26 cellular contexts compared by ENCODE assay signal in the genomic region with DNA sequence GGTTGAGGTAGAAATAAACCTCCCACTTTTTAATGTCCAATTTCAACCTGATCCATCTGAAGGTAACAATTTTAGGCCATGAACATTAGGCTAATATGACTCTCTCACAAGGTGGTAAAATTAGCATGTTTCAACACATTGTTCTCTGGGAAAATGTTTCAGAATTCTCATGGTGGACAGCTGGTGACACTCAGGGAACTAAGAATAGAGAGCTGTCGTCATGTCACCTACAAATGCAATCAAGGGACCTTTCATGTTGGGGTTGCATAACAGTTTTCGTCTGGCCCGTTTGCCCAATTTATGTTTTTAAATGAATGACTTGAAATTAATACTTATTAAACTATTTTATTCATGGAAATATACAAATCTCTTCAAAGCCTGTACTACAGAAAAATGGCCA.
"Had no signal": no experiment of that assay in that cellular context is flagged by ENCODE, and none has a peak within 500 bp of the region (broad histone marks: within the 10 kb centered on the region; RNA-seq: fewer than 3 reads in every experiment).

No MANE protein-coding gene starts in this region.

- H3K9me3 Mint-ChIP-seq: stimulated activated naive CD8-positive, alpha-beta T cell treated with anti-CD3 and anti-CD28 coated beads, Interleukin-15, Interleukin-2, amounts not matched to agents 100 ng/mL and 50 ng/mL, for 24 hours had no signal

- H3K9ac ChIP-seq: neural progenitor cell had no signal

- H3K9me3 ChIP-seq: esophagus squamous epithelium, prostate gland, thoracic aorta had no signal

- H3K36me3 ChIP-seq: esophagus squamous epithelium, neural progenitor cell, prostate gland, sigmoid colon, spleen, thoracic aorta, tibial nerve, upper lobe of left lung had no signal

- H3K27ac Mint-ChIP-seq: immature natural killer cell; nephron; neural progenitor cell; stimulated activated memory B cell treated with anti-CD40 and anti-IgM and Interleukin-4, amounts not matched to agents 10 μg/mL and 1 μg/mL and 100 μg/mL, for 72 hours; stimulated activated naive CD8-positive, alpha-beta T cell treated with anti-CD3 and anti-CD28 coated beads, Interleukin-15, Interleukin-2, amounts not matched to agents 100 ng/mL and 50 ng/mL, for 24 hours had no signal

- ATAC-seq: left colon; naive thymus-derived CD4-positive, alpha-beta T cell; stimulated activated memory B cell treated with anti-CD40 and anti-IgM and Interleukin-4, amounts not matched to agents 10 μg/mL and 1 μg/mL and 100 μg/mL, for 72 hours had no signal

- H3K4me3 Mint-ChIP-seq: immature natural killer cell; naive thymus-derived CD4-positive, alpha-beta T cell; nephron; neural progenitor cell; stimulated activated memory B cell treated with anti-CD40 and anti-IgM and Interleukin-4, amounts not matched to agents 10 μg/mL and 1 μg/mL and 100 μg/mL, for 72 hours; stimulated activated naive CD8-positive, alpha-beta T cell treated with anti-CD3 and anti-CD28 coated beads, Interleukin-15, Interleukin-2, amounts not matched to agents 100 ng/mL and 50 ng/mL, for 24 hours had no signal

- H3K4me1 ChIP-seq: esophagus squamous epithelium, neural progenitor cell, prostate gland, sigmoid colon, spleen, tibial nerve, upper lobe of left lung had no signal

- H3K4me1 Mint-ChIP-seq: immature natural killer cell; naive thymus-derived CD4-positive, alpha-beta T cell; nephron; neural progenitor cell; stimulated activated memory B cell treated with anti-CD40 and anti-IgM and Interleukin-4, amounts not matched to agents 10 μg/mL and 1 μg/mL and 100 μg/mL, for 72 hours had no signal

- H3K27me3 Mint-ChIP-seq: stimulated activated naive CD8-positive, alpha-beta T cell treated with anti-CD3 and anti-CD28 coated beads, Interleukin-15, Interleukin-2, amounts not matched to agents 100 ng/mL and 50 ng/mL, for 24 hours had no signal

- H3K4me3 ChIP-seq: coronary artery, esophagus squamous epithelium, neural progenitor cell, prostate gland, sigmoid colon, skin epidermis, spleen, thoracic aorta, tibial nerve, upper lobe of left lung had no signal

- H3K27me3 ChIP-seq: esophagus squamous epithelium, neural progenitor cell, sigmoid colon, spleen, tibial nerve, upper lobe of left lung had no signal

- H3K27ac ChIP-seq: coronary artery, esophagus squamous epithelium, neural progenitor cell, prostate gland, sigmoid colon, skin epidermis, spleen, thoracic aorta, tibial nerve, upper lobe of left lung had no signal

- H3K36me3 Mint-ChIP-seq: immature natural killer cell; naive thymus-derived CD4-positive, alpha-beta T cell; neural progenitor cell; stimulated activated memory B cell treated with anti-CD40 and anti-IgM and Interleukin-4, amounts not matched to agents 10 μg/mL and 1 μg/mL and 100 μg/mL, for 72 hours had no signal

- DNase-seq: dermis blood vessel endothelial cell; effector memory CD4-positive, alpha-beta T cell; erythroblast; esophagus squamous epithelium; foreskin melanocyte; hypothalamus; immature natural killer cell; islet precursor cell; kidney glomerular epithelial cell; left colon; mesenchymal stem cell; midbrain; naive thymus-derived CD4-positive, alpha-beta T cell; sigmoid colon; spleen; stimulated activated CD4-positive, alpha-beta T cell treated with anti-CD3 and anti-CD28 coated beads, Interleukin-4, amount 100 ng/mL, for 4 hours; upper lobe of left lung had no signal
